ENCODE assay signal across 9 cellular contexts in the genomic region with DNA sequence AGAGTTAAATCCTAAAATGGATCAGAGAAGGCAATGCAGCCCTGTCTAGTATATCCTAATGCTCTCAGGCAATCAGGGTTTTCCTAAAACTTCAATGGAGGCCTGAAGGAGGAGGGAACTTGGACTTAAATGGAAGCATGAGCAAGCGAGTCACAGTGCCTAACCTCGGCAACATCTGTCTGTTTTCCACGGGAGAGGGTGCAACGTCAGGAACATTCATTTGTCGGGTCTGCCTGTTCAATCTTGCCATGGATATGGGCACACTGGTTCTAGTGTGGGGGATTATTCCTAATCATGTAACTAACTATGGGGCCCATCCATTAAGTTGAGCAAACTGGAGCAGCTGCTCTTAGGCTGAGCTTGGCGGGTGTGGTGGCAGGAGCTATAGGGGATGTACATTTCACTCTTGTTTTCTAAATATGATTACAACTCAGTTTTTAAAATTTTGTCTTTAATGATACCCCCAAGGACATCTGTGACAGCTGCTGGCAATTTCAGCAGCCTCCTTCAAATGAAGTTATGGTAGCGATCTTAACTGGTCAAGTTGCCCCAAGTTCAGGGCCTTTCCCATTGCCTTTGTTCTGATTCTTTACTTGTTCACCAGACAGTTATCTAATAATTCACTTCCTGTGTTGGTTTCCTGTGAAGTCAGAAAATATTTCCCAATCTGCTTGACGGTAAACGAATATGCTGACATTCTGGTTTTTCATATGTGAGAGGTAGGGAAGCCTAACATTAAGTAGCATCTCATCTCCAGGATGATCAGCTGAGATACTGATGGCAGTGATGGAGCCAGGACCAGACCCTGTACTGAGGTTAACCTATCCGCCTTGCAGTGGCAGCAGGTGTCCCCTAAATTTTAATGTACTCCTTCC. TPM values are rescaled to one million over a fixed set of nuclear protein-coding genes. Genes with fewer than 3 reads are reported as not detected.
DNase-seq lines count a peak whose midpoint lies in the region; ATAC-seq, FAIRE-seq and TF ChIP-seq lines count a peak whose summit lies in the region.
"Had no signal": no experiment of that assay in that cellular context is flagged by ENCODE, and none has a peak within 500 bp of the region (broad histone marks: within the 10 kb centered on the region; RNA-seq: fewer than 3 reads in every experiment).

No MANE protein-coding gene starts in this region.

- no peaks in the 10 kb centered on the region for H3K27me3 ChIP-seq in naive thymus-derived CD4-positive, alpha-beta T cell (ENCODE audit: control insufficient read depth in 2 of 2, insufficient read depth in 2 of 2, low read length in 2 of 2)
- H3K27me3 ChIP-seq in WERI-Rb-1 (ENCODE audit: insufficient read depth, low read depth, severe bottlenecking), result no peaks in the 10 kb centered on the region

- H3K27ac Mint-ChIP-seq in naive thymus-derived CD4-positive, alpha-beta T cell, result peak overlapping the region in 1 of 9 donors; percentile 58

- DNase-seq in GM12864 (ENCODE audit: low read depth) (no peak), KBM-7 (peak; percentile 54), astrocyte of the spinal cord (ENCODE audit: low read depth, low spot score) (peak; percentile 17), HTR-8/SVneo (ENCODE audit: insufficient read length, low spot score) (no peak), SHP77 (lab: John Stamatoyannopoulos, UW) (no peak), WERI-Rb-1 (no peak)
- DNase-seq in naive thymus-derived CD4-positive, alpha-beta T cell, result peak in 2 of 9 donors; percentile 8 to 15

- intact Hi-C loops in naive thymus-derived CD4-positive, alpha-beta T cell (cut with micrococcal nuclease), result loop anchor here in 1 of 2 donors (2.0 to 5.0 kb wide), 2 partner anchors 22 to 140 kb away; partner anchors contain the start of gene DSE

- peaks cover 5 to 28% (median 17%) of the 10 kb centered on the region in 7 donors for H3K4me1 Mint-ChIP-seq in naive thymus-derived CD4-positive, alpha-beta T cell

- TF ChIP-seq CTCF in GM12864 (IDR thresholded peaks at IDR 0.05; ENCODE audit: low read depth, low read length, missing control alignments) (no peak), astrocyte of the spinal cord (IDR thresholded peaks at IDR 0.05; ENCODE audit: low read depth, low read length) (no peak), WERI-Rb-1 (IDR thresholded peaks at IDR 0.05; ENCODE audit: low read depth, low read length) (no peak)

- FAIRE-seq in HTR-8/SVneo (lab: Jason Lieb, UNC), result no peak

- CTCF ChIA-PET in naive thymus-derived CD4-positive, alpha-beta T cell (lab: Charles Lee), result no interaction called here

- H3K36me3 ChIP-seq in naive thymus-derived CD4-positive, alpha-beta T cell (ENCODE audit: control insufficient read depth in 2 of 3, insufficient read depth in 3 of 3, low read length in 3 of 3), result no peaks in the 10 kb centered on the region
- no peaks in the 10 kb centered on the region for H3K36me3 ChIP-seq in WERI-Rb-1

- no peaks in the 10 kb centered on the region for H3K9me3 ChIP-seq in naive thymus-derived CD4-positive, alpha-beta T cell (ENCODE audit: control insufficient read depth in 2 of 3, low read length in 3 of 3)
- no peaks in the 10 kb centered on the region for H3K9me3 ChIP-seq in WERI-Rb-1 (ENCODE audit: severe bottlenecking)

- peak overlapping the region in 2 of 10 donors; percentile 41 to 46 for H3K4me3 Mint-ChIP-seq in naive thymus-derived CD4-positive, alpha-beta T cell

- no peak overlapping the region for H3K27ac ChIP-seq in naive thymus-derived CD4-positive, alpha-beta T cell (ENCODE audit: low read depth, low read length)
- no peak overlapping the region for H3K27ac ChIP-seq in WERI-Rb-1
- H3K27ac ChIP-seq: parathyroid adenoma had no signal

- H3K36me3 Mint-ChIP-seq in naive thymus-derived CD4-positive, alpha-beta T cell, result no peaks in the 10 kb centered on the region

- H3K4me3 ChIP-seq in GM12864 (ENCODE audit: low read depth, low read length), result peak overlapping the region; percentile 19; the same call in 1 of the 2 replicates
- no peak overlapping the region for H3K4me3 ChIP-seq in astrocyte of the spinal cord (ENCODE audit: low read depth, low read length)
- no peak overlapping the region for H3K4me3 ChIP-seq in naive thymus-derived CD4-positive, alpha-beta T cell (ENCODE audit: low read length)
- H3K4me3 ChIP-seq in WERI-Rb-1 (ENCODE audit: low read depth, low read length), result no peak overlapping the region

- H3K4me1 ChIP-seq in naive thymus-derived CD4-positive, alpha-beta T cell (ENCODE audit: control insufficient read depth in 2 of 2, insufficient read depth in 2 of 2, low read length in 2 of 2), result peaks cover 0 to 8% of the 10 kb centered on the region in 2 donors
- H3K4me1 ChIP-seq: parathyroid adenoma had no signal

- no peaks in the 10 kb centered on the region for H3K27me3 Mint-ChIP-seq in naive thymus-derived CD4-positive, alpha-beta T cell

- POLR2A ChIA-PET in naive thymus-derived CD4-positive, alpha-beta T cell (lab: Charles Lee), result no interaction called here

- ATAC-seq in naive thymus-derived CD4-positive, alpha-beta T cell, result peak; percentile 82
- ATAC-seq in HG02588 (IDR thresholded peaks at IDR 0.05; ENCODE audit: unreplicated experiment), result no peak

- in situ Hi-C loops in KBM-7 (cut with MboI; ENCODE audit: low pct_unique_long_range_greater_than_20kb, low sequenced_read_pairs) (no loop called here), astrocyte of the spinal cord (cut with HindIII; ENCODE audit: low sequenced_read_pairs) (no loop called here)

- no peaks in the 10 kb centered on the region for H3K9me3 Mint-ChIP-seq in naive thymus-derived CD4-positive, alpha-beta T cell

RNA-seq across cellular contexts. Expression of gene DSE, which starts 21.6 kb away (rescaled TPM):
- total RNA-seq in naive thymus-derived CD4-positive, alpha-beta T cell, result 10 to 100 TPM in 2 of 5 experiments, 1 to 10 TPM in 3; 3.2 to 23.0 (median 7.7) TPM
- 1 to 10 TPM; 4.4 to 4.8 TPM for polyA plus RNA-seq in naive thymus-derived CD4-positive, alpha-beta T cell

Comparison
In these comparisons a context has a peak if more than half of its experiments do, and no peak if none do; other contexts are left out.
1. DNase-seq: peak in KBM-7 (single experiment) and astrocyte of the spinal cord (single experiment); none in GM12864 (single experiment), HTR-8/SVneo (single experiment), SHP77 (0 of 2) and WERI-Rb-1 (single experiment).